Comparison of ENCODE assay signal across 9 cellular contexts in genomic region chr7:22121702-22122474, GRCh38.
DNase-seq lines count a peak whose midpoint lies in the region; ATAC-seq and TF ChIP-seq lines count a peak whose summit lies in the region.
"Had no signal": no experiment of that assay in that cellular context is flagged by ENCODE, and none has a peak within 500 bp of the region (broad histone marks: within the 10 kb centered on the region; RNA-seq: fewer than 3 reads in every experiment).

No MANE protein-coding gene starts in this region.

- peaks cover 12% of the 10 kb centered on the region for H3K27me3 ChIP-seq in gastroesophageal sphincter
- H3K27me3 ChIP-seq in parathyroid adenoma (ENCODE audit: control insufficient read depth, insufficient read depth, low read length) = no peaks in the 10 kb centered on the region

- no peak for TF ChIP-seq EP300 in gastroesophageal sphincter (IDR thresholded peaks at IDR 0.05)

- ATAC-seq in T-helper 17 cell (peak; percentile 37), gastroesophageal sphincter (peak; percentile 25), GM21529 (IDR thresholded peaks at IDR 0.05; ENCODE audit: unreplicated experiment) (no peak)

- peak; percentile 7 for DNase-seq in activated CD4-positive, alpha-beta T cell treated with anti-CD3 and anti-CD28 coated beads for 48 hours
- DNase-seq in activated CD4-positive, alpha-beta T cell treated with anti-CD3 and anti-CD28 coated beads, Interleukin-2, amount 50 U/mL, for 1 hour = no peak
- DNase-seq in T-helper 17 cell = no peak
- no peak for DNase-seq in NCI-H82 (lab: John Stamatoyannopoulos, UW)
- DNase-seq in NCI-H1694 treated with DMSO at 0.1 percent for 48 hours (lab: John Stamatoyannopoulos, UW) = no peak
- DNase-seq: NCI-H2029 treated with DMSO at 0.1 percent for 48 hours had no signal

- no peak for TF ChIP-seq POLR2A in gastroesophageal sphincter (IDR thresholded peaks at IDR 0.05)

- TF ChIP-seq CTCF in gastroesophageal sphincter (IDR thresholded peaks at IDR 0.05) (no peak), parathyroid adenoma (IDR thresholded peaks at IDR 0.05) (no peak)

- H3K4me1 ChIP-seq in gastroesophageal sphincter (peaks cover 0 to 8% (median 0%) of the 10 kb centered on the region in 3 donors), parathyroid adenoma (peaks cover 77% of the 10 kb centered on the region)

- H3K4me3 Mint-ChIP-seq in T-helper 17 cell = no peak overlapping the region

- H3K36me3 ChIP-seq in gastroesophageal sphincter (peaks cover 0 to 5% of the 10 kb centered on the region in 2 donors), parathyroid adenoma (ENCODE audit: control insufficient read depth, insufficient read depth, low read length) (no peaks in the 10 kb centered on the region)

- peaks cover 9% of the 10 kb centered on the region for H3K4me1 Mint-ChIP-seq in T-helper 17 cell

- H3K9ac ChIP-seq in parathyroid adenoma = peak overlapping the region; percentile 23

- no peak overlapping the region for H3K27ac Mint-ChIP-seq in T-helper 17 cell

- H3K27ac ChIP-seq in gastroesophageal sphincter = peak overlapping the region in 3 of 4 donors; percentile 18 to 43 (median 25)
- peak overlapping the region; percentile 73 for H3K27ac ChIP-seq in parathyroid adenoma

- 40 to 54% methylated on average over 6 to 7 of the region's 8 CpGs for WGBS in gastroesophageal sphincter (ENCODE audit: low coverage in 1 of 2), 2 donors

- H3K36me3 Mint-ChIP-seq in T-helper 17 cell (ENCODE audit: low read depth) = no peaks in the 10 kb centered on the region

- H3K79me2 ChIP-seq in parathyroid adenoma = no peaks in the 10 kb centered on the region

- no peak overlapping the region for H3K4me2 ChIP-seq in parathyroid adenoma (ENCODE audit: low read length)

- no peak overlapping the region for H2AFZ ChIP-seq in parathyroid adenoma

- peaks cover 32% of the 10 kb centered on the region for H3K27me3 Mint-ChIP-seq in T-helper 17 cell

- no peaks in the 10 kb centered on the region for H3K9me3 ChIP-seq in T-helper 17 cell (ENCODE audit: control insufficient read depth, low read length, poor library complexity, severe bottlenecking)
- no peaks in the 10 kb centered on the region for H3K9me3 ChIP-seq in gastroesophageal sphincter
- H3K9me3 ChIP-seq in parathyroid adenoma (ENCODE audit: control insufficient read depth, low read length) = no peaks in the 10 kb centered on the region

- H3K4me3 ChIP-seq in gastroesophageal sphincter (no peak overlapping the region), parathyroid adenoma (ENCODE audit: low read depth, low read length) (no peak overlapping the region)
